16 cellular contexts compared by ENCODE assay signal in genomic region chr3:52038227-52038626, GRCh38.
"Had no signal": no experiment of that assay in that cellular context is flagged by ENCODE, and none has a peak within 500 bp of the region (broad histone marks: within the 10 kb centered on the region; RNA-seq: fewer than 3 reads in every experiment).

No MANE protein-coding gene starts in this region.

- H3K4me3 Mint-ChIP-seq: activated CD4-positive, alpha-beta memory T cell treated with anti-CD3 and anti-CD28 coated beads, Interleukin-2, amount 10 ng/mL, durations not matched to agents 7 days and 5 days; activated naive CD8-positive, alpha-beta T cell treated with anti-CD3 and anti-CD28 coated beads, Interleukin-2, amount 10 ng/mL, durations not matched to agents 7 days and 5 days; activated T-cell treated with anti-CD3 and anti-CD28 coated beads, Interleukin-2, amount 50 U/mL, for 72 hours; stimulated activated naive CD8-positive, alpha-beta T cell treated with anti-CD3 and anti-CD28 coated beads, Interleukin-15, Interleukin-2, amounts not matched to agents 100 ng/mL and 50 ng/mL, for 24 hours; T-helper 2 cell treated with Interferon-gamma antibody and Interleukin-4, amounts not matched to agents 5 μg/mL and 100 μg/mL, for 36 hours had no signal

- H3K27ac ChIP-seq: cardiac muscle cell, ovary had no signal

- H3K36me3 ChIP-seq: ascending aorta, cardiac muscle cell, left lung, ovary had no signal

- H3K9me3 Mint-ChIP-seq: activated CD4-positive, alpha-beta memory T cell treated with anti-CD3 and anti-CD28 coated beads, Interleukin-2, amount 10 ng/mL, durations not matched to agents 7 days and 5 days; activated naive CD8-positive, alpha-beta T cell treated with anti-CD3 and anti-CD28 coated beads, Interleukin-2, amount 10 ng/mL, durations not matched to agents 7 days and 5 days; activated T-cell treated with anti-CD3 and anti-CD28 coated beads, Interleukin-2, amount 50 U/mL, for 72 hours; stimulated activated naive CD8-positive, alpha-beta T cell treated with anti-CD3 and anti-CD28 coated beads, Interleukin-15, Interleukin-2, amounts not matched to agents 100 ng/mL and 50 ng/mL, for 24 hours; T-helper 2 cell treated with Interferon-gamma antibody and Interleukin-4, amounts not matched to agents 5 μg/mL and 100 μg/mL, for 36 hours had no signal

- H3K27me3 Mint-ChIP-seq: activated CD4-positive, alpha-beta memory T cell treated with anti-CD3 and anti-CD28 coated beads, Interleukin-2, amount 10 ng/mL, durations not matched to agents 7 days and 5 days; activated naive CD8-positive, alpha-beta T cell treated with anti-CD3 and anti-CD28 coated beads, Interleukin-2, amount 10 ng/mL, durations not matched to agents 7 days and 5 days; stimulated activated naive CD8-positive, alpha-beta T cell treated with anti-CD3 and anti-CD28 coated beads, Interleukin-15, Interleukin-2, amounts not matched to agents 100 ng/mL and 50 ng/mL, for 24 hours had no signal

- H3K27me3 ChIP-seq: ascending aorta, cardiac muscle cell, left lung, ovary had no signal

- H3K9me3 ChIP-seq: ascending aorta, left lung, ovary had no signal

- ATAC-seq: activated T-cell treated with anti-CD3 and anti-CD28 coated beads, Interleukin-2, amount 50 U/mL, for 72 hours; left lung had no signal

- H3K27ac Mint-ChIP-seq: activated CD4-positive, alpha-beta memory T cell treated with anti-CD3 and anti-CD28 coated beads, Interleukin-2, amount 10 ng/mL, durations not matched to agents 7 days and 5 days; activated naive CD8-positive, alpha-beta T cell treated with anti-CD3 and anti-CD28 coated beads, Interleukin-2, amount 10 ng/mL, durations not matched to agents 7 days and 5 days; activated T-cell treated with anti-CD3 and anti-CD28 coated beads, Interleukin-2, amount 50 U/mL, for 72 hours; stimulated activated naive CD8-positive, alpha-beta T cell treated with anti-CD3 and anti-CD28 coated beads, Interleukin-15, Interleukin-2, amounts not matched to agents 100 ng/mL and 50 ng/mL, for 24 hours; T-helper 2 cell treated with Interferon-gamma antibody and Interleukin-4, amounts not matched to agents 5 μg/mL and 100 μg/mL, for 36 hours had no signal

- H3K36me3 Mint-ChIP-seq: activated naive CD8-positive, alpha-beta T cell treated with anti-CD3 and anti-CD28 coated beads, Interleukin-2, amount 10 ng/mL, durations not matched to agents 7 days and 5 days had no signal

- DNase-seq: activated CD4-positive, alpha-beta memory T cell treated with anti-CD3 and anti-CD28 coated beads, Interleukin-2, amount 10 ng/mL, durations not matched to agents 7 days and 5 days; activated CD8-positive, alpha-beta memory T cell treated with anti-CD3 and anti-CD28 coated beads, Interleukin-2, amount 50 U/mL, for 4 hours; activated gamma-delta T cell treated with Interleukin-2 at 50 U/mL for 16 hours; activated naive CD8-positive, alpha-beta T cell treated with anti-CD3 and anti-CD28 coated beads, Interleukin-2, amount 10 ng/mL, durations not matched to agents 7 days and 5 days; activated T-cell treated with anti-CD3 and anti-CD28 coated beads, Interleukin-2, amount 50 U/mL, for 72 hours; cortex of kidney; effector memory CD4-positive, alpha-beta T cell; glutamatergic neuron; left lung; ovary; stimulated activated CD4-positive, alpha-beta T cell treated with anti-CD3 and anti-CD28 coated beads, Interleukin-4, amount 100 ng/mL, for 1 hour; SW 1271 had no signal

- H3K4me3 ChIP-seq: ascending aorta, cardiac muscle cell, left lung, ovary had no signal
